ENCODE assay signal across 18 cellular contexts in genomic region chr2:27027211-27027651, GRCh38.
"Had no signal": no experiment of that assay in that cellular context is flagged by ENCODE, and none has a peak within 500 bp of the region (broad histone marks: within the 10 kb centered on the region; RNA-seq: fewer than 3 reads in every experiment).

No MANE protein-coding gene starts in this region.

- ATAC-seq: activated T-cell treated with anti-CD3 and anti-CD28 coated beads, Interleukin-2, amount 50 U/mL, for 72 hours; effector memory CD8-positive, alpha-beta T cell; right lobe of liver; stimulated activated naive B cell treated with anti-CD40 and anti-IgM and Interleukin-4, amounts not matched to agents 10 μg/mL and 1 μg/mL and 100 μg/mL, for 72 hours; T-helper 17 cell; upper lobe of right lung had no signal

- FAIRE-seq: astrocyte had no signal

- H3K27me3 ChIP-seq: adrenal gland, breast epithelium, right lobe of liver, spleen, upper lobe of right lung had no signal

- H3K36me3 ChIP-seq: breast epithelium had no signal

- H3K4me3 Mint-ChIP-seq: activated T-cell treated with anti-CD3 and anti-CD28 coated beads, Interleukin-2, amount 50 U/mL, for 72 hours; effector memory CD8-positive, alpha-beta T cell; mesothelial cell of epicardium; stimulated activated naive B cell treated with anti-CD40 and anti-IgM and Interleukin-4, amounts not matched to agents 10 μg/mL and 1 μg/mL and 100 μg/mL, for 72 hours; T-helper 17 cell had no signal

- H3K27ac ChIP-seq: adrenal gland, breast epithelium, right lobe of liver, spleen, thoracic aorta, upper lobe of right lung, WERI-Rb-1 had no signal

- H3K9me3 ChIP-seq: adrenal gland, breast epithelium, right lobe of liver, spleen, thoracic aorta, upper lobe of right lung had no signal

- H3K27ac Mint-ChIP-seq: activated T-cell treated with anti-CD3 and anti-CD28 coated beads, Interleukin-2, amount 50 U/mL, for 72 hours; mesothelial cell of epicardium; stimulated activated naive B cell treated with anti-CD40 and anti-IgM and Interleukin-4, amounts not matched to agents 10 μg/mL and 1 μg/mL and 100 μg/mL, for 72 hours; T-helper 17 cell had no signal

- H3K9me3 Mint-ChIP-seq: activated T-cell treated with anti-CD3 and anti-CD28 coated beads, Interleukin-2, amount 50 U/mL, for 72 hours; effector memory CD8-positive, alpha-beta T cell; mesothelial cell of epicardium; stimulated activated naive B cell treated with anti-CD40 and anti-IgM and Interleukin-4, amounts not matched to agents 10 μg/mL and 1 μg/mL and 100 μg/mL, for 72 hours had no signal

- H3K4me1 ChIP-seq: breast epithelium, right lobe of liver, upper lobe of right lung had no signal

- H3K27me3 Mint-ChIP-seq: effector memory CD8-positive, alpha-beta T cell; stimulated activated naive B cell treated with anti-CD40 and anti-IgM and Interleukin-4, amounts not matched to agents 10 μg/mL and 1 μg/mL and 100 μg/mL, for 72 hours; T-helper 17 cell had no signal

- H3K4me3 ChIP-seq: adrenal gland, breast epithelium, lung, right lobe of liver, spleen, thoracic aorta, upper lobe of right lung had no signal

- DNase-seq: activated CD4-positive, alpha-beta T cell treated with anti-CD3 and anti-CD28 coated beads for 1 hour; activated CD4-positive, alpha-beta T cell treated with anti-CD3 and anti-CD28 coated beads, Interleukin-2, amount 50 U/mL, for 4 hours; activated effector memory CD4-positive, alpha-beta T cell treated with anti-CD3 and anti-CD28 coated beads, Interleukin-2, amount 50 U/mL, for 16 hours; activated naive CD4-positive, alpha-beta T cell treated with anti-CD3 and anti-CD28 coated beads, Interleukin-2, amount 50 U/mL, for 16 hours; activated T-cell treated with anti-CD3 and anti-CD28 coated beads, Interleukin-2, amount 50 U/mL, for 72 hours; adrenal gland; effector memory CD8-positive, alpha-beta T cell; spleen; stimulated activated naive B cell treated with anti-CD40 and anti-IgM and Interleukin-4, amounts not matched to agents 10 μg/mL and 1 μg/mL and 100 μg/mL, for 72 hours; T-helper 17 cell; upper lobe of right lung; WERI-Rb-1 had no signal
